In genomic region chr11:86637976-86638375, GRCh38 we compare ENCODE assay signal across 13 cellular contexts. TPM values are rescaled to one million over a fixed set of nuclear protein-coding genes. Genes with fewer than 3 reads are reported as not detected.
DNase-seq lines count a peak whose midpoint lies in the region; ATAC-seq, FAIRE-seq and TF ChIP-seq lines count a peak whose summit lies in the region.
"Had no signal": no experiment of that assay in that cellular context is flagged by ENCODE, and none has a peak within 500 bp of the region (broad histone marks: within the 10 kb centered on the region; RNA-seq: fewer than 3 reads in every experiment).

No MANE protein-coding gene starts in this region.

- H3K36me3 Mint-ChIP-seq in activated naive CD4-positive, alpha-beta T cell treated with anti-CD3 and anti-CD28 coated beads, Interleukin-2, amount 50 U/mL, for 72 hours: peaks cover 12 to 13% of the 10 kb centered on the region in 2 donors
- peaks cover 18% of the 10 kb centered on the region for H3K36me3 Mint-ChIP-seq in astrocyte (ENCODE audit: low read depth, unreplicated experiment)
- H3K36me3 Mint-ChIP-seq in stimulated activated naive B cell treated with anti-CD40 and anti-IgM and Interleukin-4, amounts not matched to agents 10 μg/mL and 1 μg/mL and 100 μg/mL, for 72 hours: no peaks in the 10 kb centered on the region

- peaks cover 39% of the 10 kb centered on the region for H3K4me1 Mint-ChIP-seq in astrocyte (ENCODE audit: low read depth, unreplicated experiment)
- peaks cover 0 to 6% of the 10 kb centered on the region in 2 donors for H3K4me1 Mint-ChIP-seq in stimulated activated naive B cell treated with anti-CD40 and anti-IgM and Interleukin-4, amounts not matched to agents 10 μg/mL and 1 μg/mL and 100 μg/mL, for 72 hours
- H3K4me1 Mint-ChIP-seq: B cell had no signal

- H3K27me3 Mint-ChIP-seq in astrocyte (ENCODE audit: low read depth, unreplicated experiment): no peaks in the 10 kb centered on the region
- no peaks in the 10 kb centered on the region for H3K27me3 Mint-ChIP-seq in stimulated activated naive B cell treated with anti-CD40 and anti-IgM and Interleukin-4, amounts not matched to agents 10 μg/mL and 1 μg/mL and 100 μg/mL, for 72 hours

- no peaks in the 10 kb centered on the region for H3K9me3 ChIP-seq in astrocyte (ENCODE audit: insufficient read depth, low read depth, low read length)

- H3K27me3 ChIP-seq in astrocyte (ENCODE audit: insufficient read depth, low read length): no peaks in the 10 kb centered on the region

- no peak overlapping the region for H3K27ac Mint-ChIP-seq in activated naive CD4-positive, alpha-beta T cell treated with anti-CD3 and anti-CD28 coated beads, Interleukin-2, amount 50 U/mL, for 72 hours
- H3K27ac Mint-ChIP-seq in astrocyte (ENCODE audit: unreplicated experiment): peak overlapping the region; percentile 20
- no peak overlapping the region for H3K27ac Mint-ChIP-seq in stimulated activated naive B cell treated with anti-CD40 and anti-IgM and Interleukin-4, amounts not matched to agents 10 μg/mL and 1 μg/mL and 100 μg/mL, for 72 hours
- H3K27ac Mint-ChIP-seq: B cell had no signal

- H4K20me1 ChIP-seq in astrocyte (ENCODE audit: insufficient read depth, low read length): no peaks in the 10 kb centered on the region

- peaks cover 10% of the 10 kb centered on the region for H3K4me1 ChIP-seq in astrocyte (ENCODE audit: insufficient read depth, low read length)

- peak; percentile 83 to 98 for ATAC-seq in activated naive CD4-positive, alpha-beta T cell treated with anti-CD3 and anti-CD28 coated beads, Interleukin-2, amount 50 U/mL, for 72 hours
- ATAC-seq in stimulated activated naive B cell treated with anti-CD40 and anti-IgM and Interleukin-4, amounts not matched to agents 10 μg/mL and 1 μg/mL and 100 μg/mL, for 72 hours (replicated peaks): peak; percentile 83 to 93

- TF ChIP-seq CTCF in astrocyte (IDR thresholded peaks at IDR 0.05; ENCODE audit: insufficient read depth, low read depth, low read length): no peak

- no peak overlapping the region for H2AFZ ChIP-seq in astrocyte (ENCODE audit: low read depth, low read length)

- H3K27ac ChIP-seq in astrocyte (ENCODE audit: low read depth, low read length) (no peak overlapping the region), substantia nigra (ENCODE audit: low read depth, low read length, poor library complexity, severe bottlenecking) (no peak overlapping the region)

- peak in 1 of 2 donors; percentile 35 for DNase-seq in activated naive CD4-positive, alpha-beta T cell treated with anti-CD3 and anti-CD28 coated beads, Interleukin-2, amount 50 U/mL, for 72 hours (ENCODE audit: low spot score in 2 of 2)
- DNase-seq in activated naive CD4-positive, alpha-beta T cell treated with anti-CD3 and anti-CD28 coated beads, Interleukin-2, amount 50 U/mL, for 16 hours: no peak
- DNase-seq in M059J (ENCODE audit: low read depth): peak; percentile 79
- peak; percentile 66 for DNase-seq in astrocyte (ENCODE audit: low read depth)
- peak; percentile 1 for DNase-seq in stimulated activated naive B cell treated with anti-CD40 and anti-IgM and Interleukin-4, amounts not matched to agents 10 μg/mL and 1 μg/mL and 100 μg/mL, for 72 hours
- DNase-seq in T-helper 9 cell: no peak
- no peak for DNase-seq in substantia nigra (lab: John Stamatoyannopoulos, UW)
- DNase-seq in AG20443 (ENCODE audit: low spot score): no peak
- DNase-seq: cortex of kidney; foreskin melanocyte; NCI-H2227 treated with DMSO at 0.1 percent for 48 hours; stimulated activated CD4-positive, alpha-beta T cell treated with anti-CD3 and anti-CD28 coated beads, Interleukin-12 subunit alpha, Interleukin-12 subunit beta, amount 100 ng/mL, for 4 hours had no signal

- H3K4me3 ChIP-seq in astrocyte (ENCODE audit: insufficient read depth, low read depth, low read length): no peak overlapping the region

- no peaks in the 10 kb centered on the region for H3K79me2 ChIP-seq in astrocyte (ENCODE audit: insufficient read depth, low read length)

- no peaks in the 10 kb centered on the region for H3K36me3 ChIP-seq in astrocyte (ENCODE audit: insufficient read depth, low read length)

- peaks cover 4 to 7% of the 10 kb centered on the region in 2 donors for H3K9me3 Mint-ChIP-seq in activated naive CD4-positive, alpha-beta T cell treated with anti-CD3 and anti-CD28 coated beads, Interleukin-2, amount 50 U/mL, for 72 hours
- peaks cover 8% of the 10 kb centered on the region for H3K9me3 Mint-ChIP-seq in astrocyte (ENCODE audit: unreplicated experiment)
- no peaks in the 10 kb centered on the region for H3K9me3 Mint-ChIP-seq in stimulated activated naive B cell treated with anti-CD40 and anti-IgM and Interleukin-4, amounts not matched to agents 10 μg/mL and 1 μg/mL and 100 μg/mL, for 72 hours

- no peak overlapping the region for H3K4me2 ChIP-seq in astrocyte (ENCODE audit: low read length)

- no peak for FAIRE-seq in astrocyte (lab: Jason Lieb, UNC)

- H3K4me3 Mint-ChIP-seq in astrocyte (ENCODE audit: unreplicated experiment): no peak overlapping the region
- H3K4me3 Mint-ChIP-seq in stimulated activated naive B cell treated with anti-CD40 and anti-IgM and Interleukin-4, amounts not matched to agents 10 μg/mL and 1 μg/mL and 100 μg/mL, for 72 hours: no peak overlapping the region
- H3K4me3 Mint-ChIP-seq: B cell had no signal

- no peak overlapping the region for H3K9ac ChIP-seq in astrocyte (ENCODE audit: low read length)

RNA-seq across cellular contexts. Expression of gene ME3, which starts 34.4 kb away (rescaled TPM):
- total RNA-seq in activated naive CD4-positive, alpha-beta T cell treated with anti-CD3 and anti-CD28 coated beads, Interleukin-2, amount 50 U/mL, for 72 hours: 10 to 100 TPM in 1 of 2 donors, 1 to 10 TPM in 1; 5.5 to 16.2 TPM
- total RNA-seq in M059J (2014; rRNA removed; shearing (Covaris generic)): 5.7 and 10.4 TPM in 2 replicates
- total RNA-seq in astrocyte: 26.5 and 28.6 TPM in 2 replicates
- total RNA-seq: B cell had no signal

Comparison
In these comparisons a context has a peak if more than half of its experiments do, and no peak if none do; other contexts are left out.
1. DNase-seq: peak in M059J (single experiment), astrocyte (single experiment) and stimulated activated naive B cell treated with anti-CD40 and anti-IgM and Interleukin-4, amounts not matched to agents 10 μg/mL and 1 μg/mL and 100 μg/mL, for 72 hours (single experiment); none in activated naive CD4-positive, alpha-beta T cell treated with anti-CD3 and anti-CD28 coated beads, Interleukin-2, amount 50 U/mL, for 16 hours (single experiment), T-helper 9 cell (single experiment), substantia nigra (0 of 49) and AG20443 (single experiment).